Comparison of ENCODE assay signal across 13 cellular contexts in the genomic region with DNA sequence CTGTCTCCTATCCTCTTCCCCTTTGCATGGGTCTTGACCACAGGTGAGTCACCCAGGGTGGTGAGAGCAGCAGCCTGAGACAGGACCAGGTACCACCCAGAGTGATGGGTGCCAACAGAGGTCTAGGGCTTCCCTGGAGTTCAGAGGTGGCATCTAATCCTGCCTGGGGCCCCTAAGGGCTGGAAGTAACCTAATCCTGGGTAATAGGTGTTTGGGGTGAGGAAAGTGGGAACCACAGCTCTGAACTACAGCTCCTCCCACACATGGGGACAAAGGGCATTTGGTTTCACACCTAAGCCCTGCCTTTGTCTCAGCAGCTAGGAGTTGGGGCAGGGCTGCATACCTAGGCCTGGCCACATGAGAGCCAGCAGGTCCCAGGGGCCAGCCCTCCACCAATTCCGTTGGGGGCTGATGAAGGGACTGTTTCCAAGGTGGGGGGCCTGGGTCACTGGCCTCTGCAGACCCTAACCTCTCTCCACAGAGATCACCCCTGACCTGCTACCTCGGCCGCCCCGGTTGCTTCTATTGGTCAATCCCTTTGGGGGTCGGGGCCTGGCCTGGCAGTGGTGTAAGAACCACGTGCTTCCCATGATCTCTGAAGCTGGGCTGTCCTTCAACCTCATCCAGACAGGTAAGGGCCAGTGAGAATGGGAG. TPM values are rescaled to one million over a fixed set of nuclear protein-coding genes. Genes with fewer than 3 reads are reported as not detected.
A peak's percentile ranks its signal among the peaks of the same experiment; 100 is the strongest.
DNase-seq lines count a peak whose midpoint lies in the region; ATAC-seq, FAIRE-seq and TF ChIP-seq lines count a peak whose summit lies in the region.
"Had no signal": no experiment of that assay in that cellular context is flagged by ENCODE, and none has a peak within 500 bp of the region (broad histone marks: within the 10 kb centered on the region; RNA-seq: fewer than 3 reads in every experiment).

No MANE protein-coding gene starts in this region.

- no peak for TF ChIP-seq EP300 in GM12878 (IDR thresholded peaks at IDR 0.05; ENCODE audit: borderline replicate concordance in 1 of 2, control insufficient read depth in 1 of 2, low read depth in 2 of 2, low read length in 2 of 2)

- peaks cover 14% of the 10 kb centered on the region for H3K79me2 ChIP-seq in GM12878 (ENCODE audit: control insufficient read depth, insufficient read depth, low read length)
- H3K79me2 ChIP-seq in neural progenitor cell (ENCODE audit: low read depth) = peaks cover 28% of the 10 kb centered on the region

- TF ChIP-seq POLR2A in GM12878 (IDR thresholded peaks at IDR 0.05; ENCODE audit: low read depth, low read length) = no peak; the same call in 1 of the 2 replicates

- H3K4me3 ChIP-seq in GM12878 (no peak overlapping the region), neural progenitor cell (no peak overlapping the region)
- H3K4me3 ChIP-seq: SJSA1, thoracic aorta had no signal

- H3K27ac Mint-ChIP-seq in Calu3 (ENCODE audit: unreplicated experiment) = no peak overlapping the region
- no peak overlapping the region for H3K27ac Mint-ChIP-seq in neural progenitor cell

- in situ Hi-C loops in GM12878 (cut with MboI) (loop anchor here (25.0 kb wide), 1 partner anchor 1260 kb away; a partner anchor contains a TSS), GM13976 (cut with MboI; ENCODE audit: low sequenced_read_pairs, unreplicated experiment) (no loop called here)

- H3K27ac ChIP-seq in GM12878 (ENCODE audit: control insufficient read depth, insufficient read depth) (no peak overlapping the region), neural progenitor cell (no peak overlapping the region)
- H3K27ac ChIP-seq: epithelial cell of prostate, SJSA1, thoracic aorta had no signal

- H3K27me3 Mint-ChIP-seq in Calu3 (ENCODE audit: unreplicated experiment) (no peaks in the 10 kb centered on the region), neural progenitor cell (ENCODE audit: insufficient read depth, low read depth) (peaks cover 4% of the 10 kb centered on the region)

- TF ChIP-seq CTCF in Calu3 (IDR thresholded peaks at IDR 0.05; ENCODE audit: unreplicated experiment) (no peak), GM12878 (IDR thresholded peaks at IDR 0.05 in 2 of 3, conservative IDR thresholded peaks at IDR 0.05 in 1 of 3; ENCODE audit: control insufficient read depth in 2 of 3, extremely low read depth in 1 of 3, insufficient read depth in 1 of 3, low read depth in 3 of 3, low read length in 3 of 3) (no peak), neural progenitor cell (IDR thresholded peaks at IDR 0.05) (no peak), GM13976 (IDR thresholded peaks at IDR 0.05; ENCODE audit: borderline replicate concordance, control extremely low read depth, extremely low read depth, insufficient read depth, missing control alignments) (no peak)

- DNase-seq in Calu3 = peak; percentile 60
- DNase-seq in HuH-7 (ENCODE audit: low spot score) = peak; percentile 66
- no peak for DNase-seq in GM12878 (ENCODE audit: low read depth, low spot score)
- no peak for DNase-seq in neural progenitor cell (ENCODE audit: low spot score)
- no peak for DNase-seq in SHP77 (lab: John Stamatoyannopoulos, UW)
- DNase-seq in GM13976 (ENCODE audit: low spot score) = no peak
- DNase-seq in NCI-H1436 treated with DMSO at 0.1 percent for 48 hours (lab: John Stamatoyannopoulos, UW) = no peak
- DNase-seq in SKM-1 treated with dmso at 0.1 percent for 144 hours (lab: John Stamatoyannopoulos, UW; ENCODE audit: unreplicated experiment) = no peak
- DNase-seq: activated CD4-positive, alpha-beta T cell treated with anti-CD3 and anti-CD28 coated beads for 4 hours; DMS 273 treated with DMSO at 0.1 percent for 48 hours had no signal

- no peak overlapping the region for H3K4me2 ChIP-seq in GM12878 (ENCODE audit: control insufficient read depth, insufficient read depth)
- H3K4me2 ChIP-seq in neural progenitor cell = no peak overlapping the region

- H3K4me3 Mint-ChIP-seq in Calu3 (ENCODE audit: low read depth, unreplicated experiment) (no peak overlapping the region), neural progenitor cell (peak overlapping the region; percentile 22)

- RAD21 ChIA-PET in GM12878 (lab: Charles Lee; ENCODE audit: unreplicated experiment) = interaction anchor here (0.6 to 1.6 kb wide), 2 partner anchors 8 to 40 kb away, joined by 3 to 6 read pairs; a partner anchor contains a TSS

- BruUV-seq in Calu3 (replicated peaks; lab: Mats Ljungman, UMichigan) (no TSS peak), GM12878 (replicated peaks; lab: Mats Ljungman, UMichigan) (no TSS peak)

- H3K9ac ChIP-seq in GM12878 (ENCODE audit: control insufficient read depth, insufficient read depth, low read length) (no peak overlapping the region), neural progenitor cell (no peak overlapping the region)

- CTCF ChIA-PET in Calu3 (lab: Charles Lee) (interaction anchor here (0.5 kb wide), 1 partner anchor 80 kb away, joined by 6 read pairs; no protein-coding TSS in a partner anchor), GM12878 (lab: Yijun Ruan, JAX) (no interaction called here)

- ATAC-seq in GM12878 = no peak

- intact Hi-C loops in Calu3 (cut with micrococcal nuclease; ENCODE audit: unreplicated experiment) = no loop called here
- intact Hi-C loops in GM12878 (cut with micrococcal nuclease; ENCODE audit: unreplicated experiment) = no loop called here

- SMC1A ChIA-PET in GM12878 (lab: Charles Lee; ENCODE audit: uncharacterized antibody, unreplicated experiment) = no interaction called here

- POLR2A ChIA-PET in GM12878 (lab: Charles Lee) = interaction anchor here (0.8 to 1.0 kb wide), 2 partner anchors 10 to 246 kb away, joined by 3 read pairs; a partner anchor contains a TSS

- H3K36me3 ChIP-seq in GM12878 (ENCODE audit: control insufficient read depth in 2 of 2, insufficient read depth in 2 of 2, low read length in 1 of 2) (peaks cover 6 to 8% of the 10 kb centered on the region in 2 experiments; a peak in 3 of 4 replicates), neural progenitor cell (no peaks in the 10 kb centered on the region)

- H2AFZ ChIP-seq in GM12878 (ENCODE audit: control insufficient read depth, low read depth, low read length) (no peak overlapping the region), neural progenitor cell (replicated peaks) (no peak overlapping the region)

- no peak for TF ChIP-seq RAD21 in GM12878 (IDR thresholded peaks at IDR 0.05; ENCODE audit: insufficient read depth, low read depth, low read length)

- H3K27me3 ChIP-seq in GM12878 (replicated peaks in 1 of 2; ENCODE audit: control insufficient read depth in 2 of 2, insufficient read depth in 2 of 2, low read length in 1 of 2) (no peaks in the 10 kb centered on the region), neural progenitor cell (no peaks in the 10 kb centered on the region)
- H3K27me3 ChIP-seq: SJSA1 had no signal

- H4K20me1 ChIP-seq in GM12878 (ENCODE audit: control insufficient read depth, insufficient read depth) = no peaks in the 10 kb centered on the region
- peaks cover 32% of the 10 kb centered on the region for H4K20me1 ChIP-seq in neural progenitor cell (ENCODE audit: low read depth)

- FAIRE-seq in GM12878 (lab: Jason Lieb, UNC) = no peak

- H3K9me3 Mint-ChIP-seq in Calu3 (ENCODE audit: low read depth, unreplicated experiment) (no peaks in the 10 kb centered on the region), neural progenitor cell (no peaks in the 10 kb centered on the region)

- WGBS in GM12878 (ENCODE audit: insufficient coverage, insufficient replicate concordance, low lambda C conversion rate, missing lambda C conversion rate) = 96% methylated on average over 6 of the region's 6 CpGs

- H3K9me3 ChIP-seq in GM12878 (replicated peaks; ENCODE audit: control insufficient read depth, insufficient read depth, low read length) (no peaks in the 10 kb centered on the region), neural progenitor cell (ENCODE audit: low read depth) (no peaks in the 10 kb centered on the region)
- H3K9me3 ChIP-seq: SJSA1, thoracic aorta had no signal

- peaks cover 37% of the 10 kb centered on the region for H3K4me1 Mint-ChIP-seq in Calu3 (ENCODE audit: low read depth, unreplicated experiment)
- peaks cover 51% of the 10 kb centered on the region for H3K4me1 Mint-ChIP-seq in neural progenitor cell

- peaks cover 48% of the 10 kb centered on the region for H3F3A ChIP-seq in neural progenitor cell (ENCODE audit: low read depth)

- H3K36me3 Mint-ChIP-seq in Calu3 (ENCODE audit: insufficient read depth, unreplicated experiment) (peaks cover 40% of the 10 kb centered on the region), neural progenitor cell (peaks cover 2% of the 10 kb centered on the region)

- H3K4me1 ChIP-seq in GM12878 (ENCODE audit: control insufficient read depth, insufficient read depth, low read length) (peaks cover 12% of the 10 kb centered on the region), neural progenitor cell (peaks cover 17% of the 10 kb centered on the region)

RNA-seq across cellular contexts. Expression of a gene that starts 8.0 kb away (rescaled TPM):
- total RNA-seq in Calu3 (2022) = 20.5 and 24.2 TPM in 2 replicates
- 31.6 and 32.6 TPM in 2 replicates for total RNA-seq in GM12878 (2013; cell fraction: nucleolus; rRNA removed)
- total RNA-seq in GM12878 (2014; rRNA removed) = 12.4 and 15.9 TPM in 2 replicates
- 6.5 and 7.1 TPM in 2 replicates for total RNA-seq in GM12878 (2014; rRNA removed; fragmentation: Illumina TruSeq; extraction: Trizol)
- 33.1 and 40.5 TPM in 2 replicates for total RNA-seq in GM12878 (2021)
- polyA plus RNA-seq in GM12878 (2011; ENCODE audit: low read depth) = 3.6 TPM
- polyA plus RNA-seq in GM12878 (2011; rRNA removed) = 3.0 and 5.7 TPM in 2 replicates
- polyA plus RNA-seq in GM12878 (2011; cell fraction: cytosol; rRNA removed) = 9.0 and 13.9 TPM in 2 replicates
- polyA plus RNA-seq in GM12878 (2011; cell fraction: nucleus; rRNA removed) = 35.3 and 48.6 TPM in 2 replicates
- 11.0 and 11.4 TPM in 2 replicates for polyA plus RNA-seq in GM12878 (2012)
- polyA plus RNA-seq in GM12878 (2014; fragmentation: Illumina TruSeq; extraction: Trizol) = 2.2 and 4.7 TPM in 2 replicates
- polyA plus RNA-seq in GM12878 (2014; fragmentation: Nextera tagmentation; extraction: Ambion mirVana) = under 1 TPM; 0.37 to 0.75 TPM
- polyA plus RNA-seq in GM12878 (2014; rRNA removed) = 26.4 and 31.5 TPM in 2 replicates
- 10 to 100 TPM; 29.7 to 31.7 TPM for polyA plus RNA-seq in GM12878 (2016; fragmentation: Nextera tagmentation; extraction: Ambion mirVana)
- 10.2 and 16.4 TPM in 2 replicates for polyA minus RNA-seq in GM12878 (2011; rRNA and poly(A)+ RNA removed)
- polyA minus RNA-seq in GM12878 (2011; cell fraction: cytosol; rRNA and poly(A)+ RNA removed) = 7.8 and 8.0 TPM in 2 replicates
- polyA minus RNA-seq in GM12878 (2011; cell fraction: nucleus; rRNA and poly(A)+ RNA removed) = 12.0 and 29.9 TPM in 2 replicates
- 7.2 and 46.1 TPM in 2 replicates for total RNA-seq in neural progenitor cell (ENCODE audit: low replicate concordance)

RNA-seq across cellular contexts. Expression of a gene that starts 8.4 kb away (rescaled TPM):
- total RNA-seq in Calu3 (2022) = 1,224 and 1,339 TPM in 2 replicates
- total RNA-seq in GM12878 (2013; cell fraction: nucleolus; rRNA removed) = 289 and 293 TPM in 2 replicates
- total RNA-seq in GM12878 (2014; rRNA removed) = 3,864 and 4,267 TPM in 2 replicates
- 2,138 and 2,306 TPM in 2 replicates for total RNA-seq in GM12878 (2014; rRNA removed; fragmentation: Illumina TruSeq; extraction: Trizol)
- total RNA-seq in GM12878 (2021) = 2,548 and 2,593 TPM in 2 replicates
- polyA plus RNA-seq in GM12878 (2011; ENCODE audit: low read depth) = 2,279 TPM
- 786 and 1,901 TPM in 2 replicates for polyA plus RNA-seq in GM12878 (2011; rRNA removed)
- polyA plus RNA-seq in GM12878 (2011; cell fraction: cytosol; rRNA removed) = 2,627 and 2,723 TPM in 2 replicates
- 1,070 and 1,187 TPM in 2 replicates for polyA plus RNA-seq in GM12878 (2011; cell fraction: nucleus; rRNA removed)
- polyA plus RNA-seq in GM12878 (2012) = 3,508 and 3,752 TPM in 2 replicates
- polyA plus RNA-seq in GM12878 (2014; fragmentation: Illumina TruSeq; extraction: Trizol) = 1,711 and 2,137 TPM in 2 replicates
- 100 to 1,000 TPM; 393 to 844 TPM for polyA plus RNA-seq in GM12878 (2014; fragmentation: Nextera tagmentation; extraction: Ambion mirVana)
- polyA plus RNA-seq in GM12878 (2014; rRNA removed) = 3,670 and 3,986 TPM in 2 replicates
- 1,000 to 10,000 TPM; 1,291 to 1,299 TPM for polyA plus RNA-seq in GM12878 (2016; fragmentation: Nextera tagmentation; extraction: Ambion mirVana)
- polyA minus RNA-seq in GM12878 (2011; rRNA and poly(A)+ RNA removed) = 387 and 961 TPM in 2 replicates
- polyA minus RNA-seq in GM12878 (2011; cell fraction: cytosol; rRNA and poly(A)+ RNA removed) = 657 and 660 TPM in 2 replicates
- polyA minus RNA-seq in GM12878 (2011; cell fraction: nucleus; rRNA and poly(A)+ RNA removed) = 152 and 213 TPM in 2 replicates
- total RNA-seq in neural progenitor cell (ENCODE audit: low replicate concordance) = 1,962 and 2,391 TPM in 2 replicates

RNA-seq across cellular contexts. Expression of a gene that starts 9.8 kb away (rescaled TPM):
- total RNA-seq in Calu3 (2022) = 4.3 and 4.9 TPM in 2 replicates
- total RNA-seq in GM12878 (2013; cell fraction: nucleolus; rRNA removed) = 18.1 and 21.7 TPM in 2 replicates
- total RNA-seq in GM12878 (2014; rRNA removed) = 10.5 and 10.6 TPM in 2 replicates
- 7.0 and 8.1 TPM in 2 replicates for total RNA-seq in GM12878 (2014; rRNA removed; fragmentation: Illumina TruSeq; extraction: Trizol)
- total RNA-seq in GM12878 (2021) = 6.7 and 7.3 TPM in 2 replicates
- polyA plus RNA-seq in GM12878 (2011; ENCODE audit: low read depth) = 5.0 TPM
- 6.0 and 9.8 TPM in 2 replicates for polyA plus RNA-seq in GM12878 (2011; rRNA removed)
- 13.1 and 14.1 TPM in 2 replicates for polyA plus RNA-seq in GM12878 (2011; cell fraction: cytosol; rRNA removed)
- 10.3 and 11.2 TPM in 2 replicates for polyA plus RNA-seq in GM12878 (2011; cell fraction: nucleus; rRNA removed)
- 12.9 and 16.4 TPM in 2 replicates for polyA plus RNA-seq in GM12878 (2012)
- polyA plus RNA-seq in GM12878 (2014; fragmentation: Illumina TruSeq; extraction: Trizol) = 5.0 and 5.1 TPM in 2 replicates
- polyA plus RNA-seq in GM12878 (2014; fragmentation: Nextera tagmentation; extraction: Ambion mirVana) = 1 to 10 TPM; 2.0 to 2.6 TPM
- polyA plus RNA-seq in GM12878 (2014; rRNA removed) = 9.4 and 9.7 TPM in 2 replicates
- polyA plus RNA-seq in GM12878 (2016; fragmentation: Nextera tagmentation; extraction: Ambion mirVana) = 1 to 10 TPM; 4.0 to 7.1 TPM
- polyA minus RNA-seq in GM12878 (2011; rRNA and poly(A)+ RNA removed) = 6.6 and 9.1 TPM in 2 replicates
- 2.6 and 7.4 TPM in 2 replicates for polyA minus RNA-seq in GM12878 (2011; cell fraction: cytosol; rRNA and poly(A)+ RNA removed)
- 3.9 and 4.3 TPM in 2 replicates for polyA minus RNA-seq in GM12878 (2011; cell fraction: nucleus; rRNA and poly(A)+ RNA removed)
- total RNA-seq in neural progenitor cell (ENCODE audit: low replicate concordance) = 7.4 and 10.3 TPM in 2 replicates

RNA-seq across cellular contexts. Expression of a gene that starts 12.5 kb away (rescaled TPM):
- total RNA-seq in Calu3 (2022) (8.2 and 13.3 TPM in 2 replicates), GM12878 (2014; rRNA removed) (0.44 and 1.6 TPM in 2 replicates), GM12878 (2014; rRNA removed; fragmentation: Illumina TruSeq; extraction: Trizol) (0.31 and 0.88 TPM in 2 replicates), GM12878 (2021) (1.3 and 2.5 TPM in 2 replicates), neural progenitor cell (ENCODE audit: low replicate concordance) (0.06 and 2.6 TPM in 2 replicates)
- 6.6 and 8.7 TPM in 2 replicates for total RNA-seq in GM12878 (2013; cell fraction: nucleolus; rRNA removed)
- polyA plus RNA-seq in GM12878 (2011; ENCODE audit: low read depth) = 0.13 TPM
- polyA plus RNA-seq in GM12878 (2011; rRNA removed) (0.10 and 0.29 TPM in 2 replicates), GM12878 (2014; fragmentation: Illumina TruSeq; extraction: Trizol) (not detected in 2 replicates), GM12878 (2014; fragmentation: Nextera tagmentation; extraction: Ambion mirVana) (not detected), GM12878 (2014; rRNA removed) (0.35 and 0.72 TPM in 2 replicates), GM12878 (2016; fragmentation: Nextera tagmentation; extraction: Ambion mirVana) (under 1 TPM in 1 of 2 experiments, not detected in 1; 0.14 TPM)
- polyA plus RNA-seq in GM12878 (2011; cell fraction: cytosol; rRNA removed) = 0.33 and 0.53 TPM in 2 replicates
- polyA plus RNA-seq in GM12878 (2011; cell fraction: nucleus; rRNA removed) = 0.81 and 1.8 TPM in 2 replicates
- 0.13 and 0.24 TPM in 2 replicates for polyA plus RNA-seq in GM12878 (2012)
- 0.44 and 1.8 TPM in 2 replicates for polyA minus RNA-seq in GM12878 (2011; rRNA and poly(A)+ RNA removed)
- polyA minus RNA-seq in GM12878 (2011; cell fraction: cytosol; rRNA and poly(A)+ RNA removed) = not detected in 2 replicates
- 5.2 and 9.2 TPM in 2 replicates for polyA minus RNA-seq in GM12878 (2011; cell fraction: nucleus; rRNA and poly(A)+ RNA removed)

RNA-seq across cellular contexts. Expression of a gene that starts 18.6 kb away (rescaled TPM):
- 2.1 and 5.1 TPM in 2 replicates for total RNA-seq in Calu3 (2022)
- 0.54 and 0.61 TPM in 2 replicates for total RNA-seq in GM12878 (2013; cell fraction: nucleolus; rRNA removed)
- 3.5 and 5.5 TPM in 2 replicates for total RNA-seq in GM12878 (2014; rRNA removed)
- total RNA-seq in GM12878 (2014; rRNA removed; fragmentation: Illumina TruSeq; extraction: Trizol) = 1.8 and 2.3 TPM in 2 replicates
- total RNA-seq in GM12878 (2021) = 3.3 and 3.9 TPM in 2 replicates
- 6.3 TPM for polyA plus RNA-seq in GM12878 (2011; ENCODE audit: low read depth)
- polyA plus RNA-seq in GM12878 (2011; rRNA removed) = 1.2 and 1.7 TPM in 2 replicates
- polyA plus RNA-seq in GM12878 (2011; cell fraction: cytosol; rRNA removed) = 2.6 and 5.5 TPM in 2 replicates
- polyA plus RNA-seq in GM12878 (2011; cell fraction: nucleus; rRNA removed) = 0.54 and 1.2 TPM in 2 replicates
- polyA plus RNA-seq in GM12878 (2012) = 9.7 and 10.8 TPM in 2 replicates
- 1.9 TPM in 2 replicates for polyA plus RNA-seq in GM12878 (2014; fragmentation: Illumina TruSeq; extraction: Trizol)
- 1 to 10 TPM; 5.4 to 7.5 TPM for polyA plus RNA-seq in GM12878 (2014; fragmentation: Nextera tagmentation; extraction: Ambion mirVana)
- polyA plus RNA-seq in GM12878 (2014; rRNA removed) = 1.8 and 2.7 TPM in 2 replicates
- polyA plus RNA-seq in GM12878 (2016; fragmentation: Nextera tagmentation; extraction: Ambion mirVana) = 1 to 10 TPM; 1.9 to 2.6 TPM
- 0.93 TPM in 1 of 2 replicates, not detected in the other for polyA minus RNA-seq in GM12878 (2011; rRNA and poly(A)+ RNA removed)
- 2.9 TPM in 1 of 2 replicates, not detected in the other for polyA minus RNA-seq in GM12878 (2011; cell fraction: cytosol; rRNA and poly(A)+ RNA removed)
- 1.9 TPM in 1 of 2 replicates, not detected in the other for polyA minus RNA-seq in GM12878 (2011; cell fraction: nucleus; rRNA and poly(A)+ RNA removed)
- total RNA-seq in neural progenitor cell (ENCODE audit: low replicate concordance) = 12.6 and 49.8 TPM in 2 replicates
- total RNA-seq: SJSA1 had no signal

Comparison
In these comparisons a context has a peak if more than half of its experiments do, and no peak if none do; other contexts are left out.
1. DNase-seq: peak in Calu3 (single experiment) and HuH-7 (single experiment); none in GM12878 (single experiment), neural progenitor cell (single experiment), SHP77 (0 of 2), GM13976 (single experiment), NCI-H1436 treated with DMSO at 0.1 percent for 48 hours (single experiment) and SKM-1 treated with dmso at 0.1 percent for 144 hours (single experiment).